In the genomic region with DNA sequence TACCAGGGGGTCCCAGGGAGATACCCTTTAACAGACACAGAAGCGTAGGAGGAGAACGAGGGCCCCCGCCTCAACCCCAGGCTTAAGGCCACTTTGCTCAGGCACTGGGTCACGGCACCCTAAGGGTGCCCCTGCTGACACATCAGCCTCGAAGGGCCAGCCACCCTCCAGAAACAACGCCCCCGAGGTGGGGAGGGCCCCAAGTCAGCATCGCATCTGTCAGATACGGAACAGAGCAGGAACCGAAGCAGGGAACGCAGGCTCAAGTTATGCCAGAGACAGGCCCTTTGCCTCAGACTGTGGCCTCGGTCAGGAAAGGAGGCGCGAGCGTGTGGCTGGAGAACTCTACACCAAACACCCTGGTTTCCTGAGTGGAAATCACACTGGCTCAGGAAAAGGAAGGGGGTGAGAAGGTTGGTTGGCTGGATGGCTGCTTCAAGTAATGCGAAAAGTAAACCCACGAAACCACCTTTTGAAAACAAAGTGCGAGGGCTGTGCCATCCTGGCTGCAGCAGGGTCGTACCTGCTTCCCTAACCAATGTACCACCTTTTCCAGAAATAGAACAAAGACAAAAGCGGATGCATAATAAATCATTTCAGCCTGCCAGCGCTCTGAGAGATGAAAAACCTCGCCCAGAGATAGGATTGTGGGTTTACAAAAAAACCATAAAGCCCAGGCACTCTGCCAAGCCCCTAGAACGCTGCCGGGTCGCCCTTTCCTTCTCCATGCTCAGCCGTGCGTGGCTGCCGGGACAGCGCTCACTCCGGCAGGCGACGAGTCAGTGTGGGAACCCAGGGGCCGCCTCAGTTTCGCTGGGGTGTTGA, we compare ENCODE assay signal across 13 cellular contexts. TPM values are rescaled to one million over a fixed set of nuclear protein-coding genes. Genes with fewer than 3 reads are reported as not detected.
A peak's percentile ranks its signal among the peaks of the same experiment; 100 is the strongest.
DNase-seq lines count a peak whose midpoint lies in the region; ATAC-seq and TF ChIP-seq lines count a peak whose summit lies in the region.
"Had no signal": no experiment of that assay in that cellular context is flagged by ENCODE, and none has a peak within 500 bp of the region (broad histone marks: within the 10 kb centered on the region; RNA-seq: fewer than 3 reads in every experiment).

No MANE protein-coding gene starts in this region.

- POLR2A ChIA-PET in activated CD4-positive, alpha-beta T cell treated with anti-CD3 and anti-CD28 coated beads for 36 hours (lab: Charles Lee), result no interaction called here

- peaks cover 1% of the 10 kb centered on the region for H3K36me3 Mint-ChIP-seq in activated CD4-positive, alpha-beta T cell treated with anti-CD3 and anti-CD28 coated beads for 36 hours (ENCODE audit: low read depth)
- H3K36me3 Mint-ChIP-seq in chondrocyte (ENCODE audit: low read depth), result peaks cover 33% of the 10 kb centered on the region
- peaks cover 72% of the 10 kb centered on the region for H3K36me3 Mint-ChIP-seq in stimulated activated memory B cell treated with anti-CD40 and anti-IgM and Interleukin-4, amounts not matched to agents 10 μg/mL and 1 μg/mL and 100 μg/mL, for 72 hours

- ATAC-seq in activated CD4-positive, alpha-beta T cell treated with anti-CD3 and anti-CD28 coated beads for 36 hours, result no peak
- ATAC-seq in stimulated activated memory B cell treated with anti-CD40 and anti-IgM and Interleukin-4, amounts not matched to agents 10 μg/mL and 1 μg/mL and 100 μg/mL, for 72 hours, result no peak
- no peak for ATAC-seq in HG03521 (IDR thresholded peaks at IDR 0.05; ENCODE audit: unreplicated experiment)

- H3K27ac ChIP-seq in WERI-Rb-1, result no peak overlapping the region
- H3K27ac ChIP-seq: left lung, SJSA1, tibial artery had no signal

- TF ChIP-seq CTCF in chondrocyte (IDR thresholded peaks at IDR 0.05), result no peak
- no peak for TF ChIP-seq CTCF in WERI-Rb-1 (IDR thresholded peaks at IDR 0.05; ENCODE audit: low read depth, low read length)

- peaks cover 34% of the 10 kb centered on the region for H3K4me1 Mint-ChIP-seq in activated CD4-positive, alpha-beta T cell treated with anti-CD3 and anti-CD28 coated beads for 36 hours
- peaks cover 19% of the 10 kb centered on the region for H3K4me1 Mint-ChIP-seq in chondrocyte (ENCODE audit: low read depth)
- peaks cover 7% of the 10 kb centered on the region for H3K4me1 Mint-ChIP-seq in stimulated activated memory B cell treated with anti-CD40 and anti-IgM and Interleukin-4, amounts not matched to agents 10 μg/mL and 1 μg/mL and 100 μg/mL, for 72 hours

- no peaks in the 10 kb centered on the region for H3K27me3 ChIP-seq in WERI-Rb-1 (ENCODE audit: insufficient read depth, low read depth, severe bottlenecking)
- H3K27me3 ChIP-seq: SJSA1 had no signal

- no peak overlapping the region for H3K4me3 Mint-ChIP-seq in activated CD4-positive, alpha-beta T cell treated with anti-CD3 and anti-CD28 coated beads for 36 hours
- H3K4me3 Mint-ChIP-seq in chondrocyte (ENCODE audit: unreplicated experiment), result no peak overlapping the region
- no peak overlapping the region for H3K4me3 Mint-ChIP-seq in stimulated activated memory B cell treated with anti-CD40 and anti-IgM and Interleukin-4, amounts not matched to agents 10 μg/mL and 1 μg/mL and 100 μg/mL, for 72 hours

- H3K4me3 ChIP-seq in WERI-Rb-1 (ENCODE audit: low read depth, low read length), result no peak overlapping the region
- H3K4me3 ChIP-seq: left lung, SJSA1, skin epidermis, tibial artery had no signal

- peaks cover 3% of the 10 kb centered on the region for H3K27me3 Mint-ChIP-seq in activated CD4-positive, alpha-beta T cell treated with anti-CD3 and anti-CD28 coated beads for 36 hours
- no peaks in the 10 kb centered on the region for H3K27me3 Mint-ChIP-seq in chondrocyte (ENCODE audit: low read depth)
- no peaks in the 10 kb centered on the region for H3K27me3 Mint-ChIP-seq in stimulated activated memory B cell treated with anti-CD40 and anti-IgM and Interleukin-4, amounts not matched to agents 10 μg/mL and 1 μg/mL and 100 μg/mL, for 72 hours

- H3K9me3 Mint-ChIP-seq in activated CD4-positive, alpha-beta T cell treated with anti-CD3 and anti-CD28 coated beads for 36 hours (ENCODE audit: low read depth), result peaks cover 10% of the 10 kb centered on the region
- H3K9me3 Mint-ChIP-seq in chondrocyte (ENCODE audit: low read depth), result peaks cover 11% of the 10 kb centered on the region
- H3K9me3 Mint-ChIP-seq in stimulated activated memory B cell treated with anti-CD40 and anti-IgM and Interleukin-4, amounts not matched to agents 10 μg/mL and 1 μg/mL and 100 μg/mL, for 72 hours, result peaks cover 9% of the 10 kb centered on the region

- H3K27ac Mint-ChIP-seq in activated CD4-positive, alpha-beta T cell treated with anti-CD3 and anti-CD28 coated beads for 36 hours, result no peak overlapping the region
- no peak overlapping the region for H3K27ac Mint-ChIP-seq in chondrocyte (ENCODE audit: unreplicated experiment)
- peak overlapping the region; percentile 16 for H3K27ac Mint-ChIP-seq in stimulated activated memory B cell treated with anti-CD40 and anti-IgM and Interleukin-4, amounts not matched to agents 10 μg/mL and 1 μg/mL and 100 μg/mL, for 72 hours

- CTCF ChIA-PET in activated CD4-positive, alpha-beta T cell treated with anti-CD3 and anti-CD28 coated beads for 36 hours (lab: Charles Lee), result no interaction called here

- intact Hi-C loops in activated CD4-positive, alpha-beta T cell treated with anti-CD3 and anti-CD28 coated beads for 36 hours (cut with DNase I, micrococcal nuclease), result no loop called here

- no peaks in the 10 kb centered on the region for H3K36me3 ChIP-seq in WERI-Rb-1
- H3K36me3 ChIP-seq: left lung, SJSA1 had no signal

- peaks cover 3% of the 10 kb centered on the region for H3K9me3 ChIP-seq in WERI-Rb-1 (ENCODE audit: severe bottlenecking)

- peak; percentile 23 for DNase-seq in activated CD4-positive, alpha-beta T cell treated with anti-CD3 and anti-CD28 coated beads for 36 hours
- DNase-seq in activated CD4-positive, alpha-beta T cell treated with anti-CD3 and anti-CD28 coated beads, Interleukin-2, amount 50 U/mL, for 4 hours, result no peak
- peak; percentile 67 for DNase-seq in RPMI7951 (ENCODE audit: low read depth)
- DNase-seq in chondrocyte (ENCODE audit: low spot score), result peak; percentile 81
- no peak for DNase-seq in WERI-Rb-1
- DNase-seq in foreskin melanocyte, result no peak
- DNase-seq: MM.1S, tibial artery had no signal

RNA-seq across cellular contexts. Expression of a gene that starts 38.5 kb away (rescaled TPM):
- total RNA-seq in activated CD4-positive, alpha-beta T cell treated with anti-CD3 and anti-CD28 coated beads for 36 hours, result 10 to 100 TPM; 61.4 to 75.3 TPM
- total RNA-seq in RPMI7951 (2014; rRNA removed; shearing (Covaris generic)), result 30.3 and 32.3 TPM in 2 replicates
- total RNA-seq in chondrocyte, result 26.5 to 39.2 TPM (median 27.3 TPM) in 3 replicates

Comparison
In these comparisons a context has a peak if more than half of its experiments do, and no peak if none do; other contexts are left out.
1. DNase-seq: peak in activated CD4-positive, alpha-beta T cell treated with anti-CD3 and anti-CD28 coated beads for 36 hours (single experiment), RPMI7951 (single experiment) and chondrocyte (single experiment); none in activated CD4-positive, alpha-beta T cell treated with anti-CD3 and anti-CD28 coated beads, Interleukin-2, amount 50 U/mL, for 4 hours (0 of 2), WERI-Rb-1 (single experiment) and foreskin melanocyte (single experiment).